21 cellular contexts compared by ENCODE assay signal in genomic region chr5:127418378-127418777, GRCh38.
"Had no signal": no experiment of that assay in that cellular context is flagged by ENCODE, and none has a peak within 500 bp of the region (broad histone marks: within the 10 kb centered on the region; RNA-seq: fewer than 3 reads in every experiment).

No MANE protein-coding gene starts in this region.

- DNase-seq: effector CD4-positive, alpha-beta T cell; endodermal cell; foreskin melanocyte; heart right ventricle; hypothalamus; kidney glomerular epithelial cell; mammary epithelial cell; mucosa of descending colon; natural killer cell; nucleus accumbens; ovary; right cardiac atrium; stimulated activated CD4-positive, alpha-beta T cell treated with anti-CD3 and anti-CD28 coated beads, Interleukin-4, amount 100 ng/mL, for 1 hour; stimulated activated CD8-positive, alpha-beta memory T cell treated with anti-CD3 and anti-CD28 coated beads, Interleukin-4, amount 100 ng/mL, for 48 hours; stimulated activated naive CD8-positive, alpha-beta T cell treated with anti-CD3 and anti-CD28 coated beads, Interleukin-15, Interleukin-2, amounts not matched to agents 100 U/mL and 50 U/mL, for 24 hours; thyroid gland had no signal

- ATAC-seq: mucosa of descending colon; natural killer cell; right cardiac atrium; stimulated activated effector memory CD8-positive, alpha-beta T cell treated with anti-CD3 and anti-CD28 coated beads, Interleukin-12 subunit alpha, Interleukin-12 subunit beta, amount 100 ng/mL, for 72 hours; stimulated activated naive CD8-positive, alpha-beta T cell treated with anti-CD3 and anti-CD28 coated beads, Interleukin-15, Interleukin-2, amounts not matched to agents 100 U/mL and 50 U/mL, for 24 hours had no signal

- H3K27me3 ChIP-seq: heart right ventricle, neural progenitor cell, ovary, suprapubic skin, thyroid gland had no signal

- H3K27me3 Mint-ChIP-seq: type B pancreatic cell had no signal

- H3K36me3 ChIP-seq: heart right ventricle, neural progenitor cell, ovary, suprapubic skin, thyroid gland had no signal

- H3K4me1 ChIP-seq: suprapubic skin, thyroid gland had no signal

- H3K4me3 ChIP-seq: coronary artery, heart right ventricle, mucosa of descending colon, neural progenitor cell, ovary, suprapubic skin, thyroid gland had no signal

- H3K36me3 Mint-ChIP-seq: natural killer cell; stimulated activated effector memory CD8-positive, alpha-beta T cell treated with anti-CD3 and anti-CD28 coated beads, Interleukin-12 subunit alpha, Interleukin-12 subunit beta, amount 100 ng/mL, for 72 hours; type B pancreatic cell had no signal

- H3K27ac Mint-ChIP-seq: endodermal cell; natural killer cell; neural progenitor cell; stimulated activated effector memory CD8-positive, alpha-beta T cell treated with anti-CD3 and anti-CD28 coated beads, Interleukin-12 subunit alpha, Interleukin-12 subunit beta, amount 100 ng/mL, for 72 hours; type B pancreatic cell had no signal

- H3K27ac ChIP-seq: coronary artery, heart right ventricle, neural progenitor cell, ovary, suprapubic skin, thyroid gland had no signal

- H3K4me1 Mint-ChIP-seq: endodermal cell; stimulated activated effector memory CD8-positive, alpha-beta T cell treated with anti-CD3 and anti-CD28 coated beads, Interleukin-12 subunit alpha, Interleukin-12 subunit beta, amount 100 ng/mL, for 72 hours had no signal

- H3K9me3 ChIP-seq: heart right ventricle, mucosa of descending colon, ovary, suprapubic skin, thyroid gland had no signal

- H3K9ac ChIP-seq: neural progenitor cell had no signal

- H3K4me3 Mint-ChIP-seq: endodermal cell; natural killer cell; neural progenitor cell; stimulated activated effector memory CD8-positive, alpha-beta T cell treated with anti-CD3 and anti-CD28 coated beads, Interleukin-12 subunit alpha, Interleukin-12 subunit beta, amount 100 ng/mL, for 72 hours; type B pancreatic cell had no signal

- H3K9me3 Mint-ChIP-seq: endodermal cell; natural killer cell; stimulated activated effector memory CD8-positive, alpha-beta T cell treated with anti-CD3 and anti-CD28 coated beads, Interleukin-12 subunit alpha, Interleukin-12 subunit beta, amount 100 ng/mL, for 72 hours; type B pancreatic cell had no signal
